In the genomic region with DNA sequence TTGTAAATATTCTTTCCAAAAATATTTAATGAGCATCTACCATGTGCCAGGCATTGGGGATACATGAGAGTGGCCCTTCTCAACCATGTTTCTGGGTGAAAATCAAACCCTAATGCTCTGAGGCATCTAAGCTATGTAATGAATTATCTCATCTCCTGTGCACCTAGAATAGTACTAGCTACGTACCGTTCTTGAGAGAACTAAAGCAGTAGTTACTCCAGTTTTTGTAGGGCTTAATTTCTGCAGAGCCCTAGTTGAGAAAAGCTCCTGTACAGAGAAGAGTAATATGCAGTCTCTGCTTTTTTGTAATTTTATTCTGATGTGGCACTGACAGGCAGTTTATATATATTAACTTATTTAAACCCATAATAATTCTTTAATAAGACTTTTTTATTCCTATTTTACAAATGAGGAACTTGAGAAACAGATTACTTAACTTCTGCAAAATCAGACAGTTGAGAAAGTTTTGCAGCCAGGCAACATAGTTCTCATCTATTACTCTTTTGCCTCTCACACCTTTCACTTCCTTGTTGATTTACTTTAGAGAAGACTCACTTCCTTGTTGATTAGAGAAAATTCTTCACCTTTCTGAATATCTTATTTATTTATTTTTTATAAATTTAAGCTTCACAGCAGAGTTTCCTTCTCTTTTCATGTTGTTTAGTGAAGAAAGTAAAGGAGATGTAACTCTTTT, we compare ENCODE assay signal across 8 cellular contexts. TPM values are rescaled to one million over a fixed set of nuclear protein-coding genes. Genes with fewer than 3 reads are reported as not detected.
DNase-seq lines count a peak whose midpoint lies in the region; ATAC-seq, FAIRE-seq and TF ChIP-seq lines count a peak whose summit lies in the region.

No MANE protein-coding gene starts in this region.

- H2AK5ac ChIP-seq in neuronal stem cell (ENCODE audit: low read depth, low read length) = no peak overlapping the region

- no peak overlapping the region for H4K8ac ChIP-seq in neuronal stem cell (ENCODE audit: low read depth, low read length)

- H3K4me3 ChIP-seq in NB4 (ENCODE audit: low read depth, low read length) (peak overlapping the region; percentile 87), keratinocyte (ENCODE audit: control insufficient read depth in 2 of 3, extremely low read depth in 1 of 3, insufficient read depth in 2 of 3, low read depth in 1 of 3, low read length in 3 of 3) (peak overlapping the region in 2 of 3 experiments; percentile 98 to 100), neuronal stem cell (ENCODE audit: low read length in 2 of 2) (no peak overlapping the region)

- H3K4me1 ChIP-seq in keratinocyte (ENCODE audit: control insufficient read depth, extremely low read depth, insufficient read depth, low read length) = peaks cover 8% of the 10 kb centered on the region
- peaks cover 4 to 6% of the 10 kb centered on the region in 2 donors for H3K4me1 ChIP-seq in neuronal stem cell (ENCODE audit: control insufficient read depth in 2 of 2, insufficient read depth in 1 of 2, low read depth in 1 of 2, low read length in 2 of 2)

- TF ChIP-seq CTCF in GM10266 (IDR thresholded peaks at IDR 0.05; ENCODE audit: control insufficient read depth, insufficient read depth, low read depth, missing control alignments) (no peak), NB4 (IDR thresholded peaks at IDR 0.05; ENCODE audit: low read depth, low read length) (no peak), keratinocyte (optimal IDR thresholded peaks at IDR 0.05 in 1 of 3, IDR thresholded peaks at IDR 0.05 in 1 of 3, conservative IDR thresholded peaks at IDR 0.05 in 1 of 3; ENCODE audit: extremely low read depth in 1 of 3, insufficient read depth in 2 of 3, low read length in 3 of 3) (no peak)

- no peaks in the 10 kb centered on the region for H4K20me1 ChIP-seq in keratinocyte (ENCODE audit: control insufficient read depth, extremely low read depth, insufficient read depth, low read length)

- ATAC-seq in GM21723 (IDR thresholded peaks at IDR 0.05; ENCODE audit: unreplicated experiment) = peak; percentile 45

- H2AFZ ChIP-seq in keratinocyte (ENCODE audit: control insufficient read depth, low read length) (no peak overlapping the region), neuronal stem cell (ENCODE audit: low read length) (no peak overlapping the region)

- H3K9ac ChIP-seq in keratinocyte (ENCODE audit: control insufficient read depth, extremely low read depth, insufficient read depth, low read length) (no peak overlapping the region), neuronal stem cell (ENCODE audit: low read depth, low read length, poor library complexity) (no peak overlapping the region)

- H3K4me2 ChIP-seq in keratinocyte (ENCODE audit: control insufficient read depth, extremely low read depth, insufficient read depth, low read depth, low read length) (peak overlapping the region; percentile 88), neuronal stem cell (ENCODE audit: insufficient read depth, low read length, poor library complexity, severe bottlenecking) (no peak overlapping the region)

- no peak overlapping the region for H3K18ac ChIP-seq in neuronal stem cell (ENCODE audit: low read length)

- H2BK120ac ChIP-seq in neuronal stem cell (ENCODE audit: low read depth, low read length) = no peak overlapping the region

- H3K36me3 ChIP-seq in keratinocyte (ENCODE audit: control insufficient read depth in 2 of 2, extremely low read depth in 1 of 2, insufficient read depth in 2 of 2, low read length in 2 of 2) (no peaks in the 10 kb centered on the region), neuronal stem cell (replicated peaks in 1 of 2; ENCODE audit: control insufficient read depth in 2 of 2, insufficient read depth in 2 of 2, low read length in 2 of 2) (no peaks in the 10 kb centered on the region)

- dilution Hi-C loops in keratinocyte (cut with MboI; ENCODE audit: extremely low pct_ligation_motif_present, low sequenced_read_pairs) = no loop called here

- DNase-seq in GM10266 (ENCODE audit: extremely low spot score) = peak; percentile 35
- DNase-seq in NB4 (ENCODE audit: low read depth) = peak; percentile 80
- DNase-seq in keratinocyte (ENCODE audit: low read depth, low spot score) = no peak
- no peak for DNase-seq in AG08395 (ENCODE audit: low spot score)
- DNase-seq in activated gamma-delta T cell (lab: John Stamatoyannopoulos, UW) = no peak
- no peak for DNase-seq in NCI-H2196 (lab: John Stamatoyannopoulos, UW; ENCODE audit: unreplicated experiment)
- no peak for DNase-seq in neuronal stem cell (ENCODE audit: low spot score)

- no peaks in the 10 kb centered on the region for H3K27me3 ChIP-seq in keratinocyte (ENCODE audit: control insufficient read depth, extremely low read depth, insufficient read depth, low read length)
- H3K27me3 ChIP-seq in neuronal stem cell (ENCODE audit: control insufficient read depth in 3 of 3, insufficient read depth in 3 of 3, low read depth in 1 of 3, low read length in 3 of 3) = no peaks in the 10 kb centered on the region

- H3K27ac ChIP-seq in keratinocyte (ENCODE audit: control insufficient read depth, insufficient read depth, low read length) (peak overlapping the region; percentile 18), neuronal stem cell (replicated peaks; ENCODE audit: low read length) (no peak overlapping the region)

- H3K23ac ChIP-seq in neuronal stem cell (ENCODE audit: low read depth, low read length, poor library complexity) = no peak overlapping the region

- FAIRE-seq in keratinocyte (lab: Jason Lieb, UNC) = no peak

- H3K9me3 ChIP-seq in keratinocyte (ENCODE audit: control insufficient read depth, low read depth, low read length) (no peaks in the 10 kb centered on the region), neuronal stem cell (replicated peaks in 1 of 2; ENCODE audit: control insufficient read depth in 2 of 2, insufficient read depth in 1 of 2, low read depth in 1 of 2, low read length in 2 of 2) (no peaks in the 10 kb centered on the region)

- no peak overlapping the region for H3K4ac ChIP-seq in neuronal stem cell (ENCODE audit: low read length)

- no peak overlapping the region for H2BK12ac ChIP-seq in neuronal stem cell (ENCODE audit: low read length)

- H4K91ac ChIP-seq in neuronal stem cell (ENCODE audit: low read depth, low read length, poor library complexity) = no peak overlapping the region

- WGBS in neuronal stem cell (ENCODE audit: extremely low coverage in 2 of 2, insufficient read length in 2 of 2, insufficient replicate concordance in 1 of 2), 2 donors = no CpG with 5 or more reads among the region's 2 CpGs

- H3K14ac ChIP-seq in neuronal stem cell (ENCODE audit: low read length) = no peak overlapping the region

- H3K79me2 ChIP-seq in keratinocyte (ENCODE audit: control insufficient read depth, insufficient read depth, low read length) = peaks cover 75% of the 10 kb centered on the region

- no peaks in the 10 kb centered on the region for H3K9me1 ChIP-seq in keratinocyte (ENCODE audit: control insufficient read depth, extremely low read depth, insufficient read depth, low read length)

- TF ChIP-seq POLR2A in NB4 (IDR thresholded peaks at IDR 0.05; ENCODE audit: extremely low read depth, insufficient read length) = no peak

- no peak overlapping the region for H2BK15ac ChIP-seq in neuronal stem cell (ENCODE audit: low read length)

- no peak overlapping the region for H2BK5ac ChIP-seq in neuronal stem cell (ENCODE audit: low read length)

- H3K79me1 ChIP-seq in neuronal stem cell (ENCODE audit: low read depth, low read length) = peaks cover 8% of the 10 kb centered on the region

RNA-seq across cellular contexts. Expression of a gene that starts 3.1 kb away (rescaled TPM):
- 9.1 to 16.5 TPM (median 11.4 TPM) in 3 replicates for polyA plus RNA-seq in keratinocyte
- 13.7 TPM for polyA plus RNA-seq in keratinocyte (2011; ENCODE audit: low read depth)
- polyA plus RNA-seq in keratinocyte (2011; cell fraction: cytosol; rRNA removed) = 8.9 and 18.8 TPM in 2 replicates
- polyA plus RNA-seq in keratinocyte (2011; cell fraction: nucleus; rRNA removed) = 11.8 and 13.3 TPM in 2 replicates
- 9.8 and 9.9 TPM in 2 replicates for polyA plus RNA-seq in keratinocyte (2012; ENCODE audit: low replicate concordance)
- polyA minus RNA-seq in keratinocyte = 3.8 to 20.0 TPM (median 8.4 TPM) in 3 replicates
- 20.3 TPM for polyA minus RNA-seq in keratinocyte (2011; cell fraction: cytosol; rRNA and poly(A)+ RNA removed)
- polyA minus RNA-seq in keratinocyte (2011; cell fraction: nucleus; rRNA and poly(A)+ RNA removed) = 11.9 and 24.4 TPM in 2 replicates
- polyA plus RNA-seq in neuronal stem cell (2013, experiment 1 of 2) = 6.9 TPM
- 6.5 TPM for polyA plus RNA-seq in neuronal stem cell (2013, experiment 2 of 2)

Comparison
In these comparisons a context has a peak if more than half of its experiments do, and no peak if none do; other contexts are left out.
1. DNase-seq: peak in GM10266 (single experiment) and NB4 (single experiment); none in keratinocyte (single experiment), AG08395 (single experiment), activated gamma-delta T cell (single experiment), NCI-H2196 (single experiment) and neuronal stem cell (single experiment).
2. H3K4me3 ChIP-seq: peak in NB4 (single experiment) and keratinocyte (2 of 3); none in neuronal stem cell (0 of 2).